In genomic region chr15:93068581-93069199, GRCh38 we compare ENCODE assay signal across 32 cellular contexts. TPM values are rescaled to one million over a fixed set of nuclear protein-coding genes. Genes with fewer than 3 reads are reported as not detected.
DNase-seq lines count a peak whose midpoint lies in the region; ATAC-seq, FAIRE-seq and TF ChIP-seq lines count a peak whose summit lies in the region.
"Had no signal": no experiment of that assay in that cellular context is flagged by ENCODE, and none has a peak within 500 bp of the region (broad histone marks: within the 10 kb centered on the region; RNA-seq: fewer than 3 reads in every experiment).

No MANE protein-coding gene starts in this region.

- TF ChIP-seq POLR2A in HepG2 (IDR thresholded peaks at IDR 0.05; ENCODE audit: insufficient read depth in 1 of 2, low read depth in 2 of 2, low read length in 2 of 2) (no peak), right lobe of liver (IDR thresholded peaks at IDR 0.05) (no peak), esophagus squamous epithelium (IDR thresholded peaks at IDR 0.05) (no peak), vagina (IDR thresholded peaks at IDR 0.05) (no peak)

- H3K4me3 Mint-ChIP-seq in progenitor cell of endocrine pancreas (ENCODE audit: low read depth): no peak overlapping the region
- H3K4me3 Mint-ChIP-seq: activated CD8-positive, alpha-beta T cell treated with anti-CD3 and anti-CD28 coated beads, Interleukin-2, amount 10 ng/mL, durations not matched to agents 7 days and 5 days; CD4-positive, CD25-positive, alpha-beta regulatory T cell; memory B cell; stimulated activated effector memory CD8-positive, alpha-beta T cell treated with anti-CD3 and anti-CD28 coated beads, Interleukin-12 subunit alpha, Interleukin-12 subunit beta, amount 100 ng/mL, for 72 hours had no signal

- no peak for DNase-seq in HepG2 (ENCODE audit: low spot score)
- DNase-seq in right lobe of liver: no peak
- no peak for DNase-seq in esophagus squamous epithelium (lab: John Stamatoyannopoulos, UW)
- no peak for DNase-seq in progenitor cell of endocrine pancreas (ENCODE audit: low spot score, unreplicated experiment)
- DNase-seq in vagina (ENCODE audit: extremely low spot score in 2 of 2): no peak
- DNase-seq in T1000 (lab: John Stamatoyannopoulos, UW): no peak
- DNase-seq in islet precursor cell: no peak
- DNase-seq: activated CD4-positive, alpha-beta T cell treated with anti-CD3 and anti-CD28 coated beads for 4 hours; activated CD8-positive, alpha-beta T cell treated with anti-CD3 and anti-CD28 coated beads, Interleukin-2, amount 10 ng/mL, durations not matched to agents 7 days and 5 days; activated naive CD4-positive, alpha-beta T cell treated with anti-CD3 and anti-CD28 coated beads, Interleukin-2, amount 50 U/mL, for 16 hours; activated T-cell treated with anti-CD3 and anti-CD28 coated beads for 4 hours; Calu3; CD4-positive, CD25-positive, alpha-beta regulatory T cell; DMS79 treated with DMSO at 0.1 percent for 48 hours; GF-D8; H9; hippocampal formation; Kasumi-1; left cardiac atrium; NCI-H1436 treated with DMSO at 0.1 percent for 48 hours; NCI-H446; NCI-H82; SIG-M5 had no signal

- peaks cover 17 to 84% of the 10 kb centered on the region in 2 experiments for H3K27me3 ChIP-seq in HepG2 (ENCODE audit: control insufficient read depth in 1 of 2, insufficient read depth in 2 of 2, low read length in 2 of 2)
- H3K27me3 ChIP-seq in right lobe of liver: peaks cover 0 to 21% of the 10 kb centered on the region in 2 donors
- H3K27me3 ChIP-seq in esophagus squamous epithelium: peaks cover 0 to 25% (median 0%) of the 10 kb centered on the region in 4 donors
- H3K27me3 ChIP-seq in vagina: no peaks in the 10 kb centered on the region

- POLR2A ChIA-PET in HepG2 (lab: Yijun Ruan, JAX): no interaction called here

- BruUV-seq in HepG2 (replicated peaks; lab: Mats Ljungman, UMichigan): no TSS peak

- no peaks in the 10 kb centered on the region for H4K20me1 ChIP-seq in HepG2 (ENCODE audit: insufficient read depth, low read length)

- H3K9ac ChIP-seq in HepG2 (ENCODE audit: insufficient read depth, low read depth, low read length): no peak overlapping the region

- no peak overlapping the region for H3K4me2 ChIP-seq in HepG2 (ENCODE audit: low read depth, low read length)

- no peaks in the 10 kb centered on the region for H3K9me3 ChIP-seq in HepG2 (ENCODE audit: low read length)
- H3K9me3 ChIP-seq in right lobe of liver: no peaks in the 10 kb centered on the region
- no peaks in the 10 kb centered on the region for H3K9me3 ChIP-seq in esophagus squamous epithelium
- H3K9me3 ChIP-seq in vagina: no peaks in the 10 kb centered on the region
- H3K9me3 ChIP-seq: prostate gland had no signal

- CTCF ChIA-PET in HepG2 (lab: Yijun Ruan, JAX; ENCODE audit: low intra/inter-chr PET ratio, low total read pairs): no interaction called here

- H3K27ac Mint-ChIP-seq in progenitor cell of endocrine pancreas: peak overlapping the region; percentile 43
- H3K27ac Mint-ChIP-seq: activated CD8-positive, alpha-beta T cell treated with anti-CD3 and anti-CD28 coated beads, Interleukin-2, amount 10 ng/mL, durations not matched to agents 7 days and 5 days; activated T-helper 2 cell treated with anti-CD3 and anti-CD28 coated beads, Interferon-gamma antibody, Interleukin-2, Interleukin-4, amounts not matched to agents 10 μg/mL and 5 μg/mL and 100 μg/mL, durations not matched to agents 14 hours and 24 hours and 36 hours; CD4-positive, CD25-positive, alpha-beta regulatory T cell; memory B cell; stimulated activated effector memory CD8-positive, alpha-beta T cell treated with anti-CD3 and anti-CD28 coated beads, Interleukin-12 subunit alpha, Interleukin-12 subunit beta, amount 100 ng/mL, for 72 hours had no signal

- H3K9me3 Mint-ChIP-seq in progenitor cell of endocrine pancreas (ENCODE audit: low read depth): no peaks in the 10 kb centered on the region
- H3K9me3 Mint-ChIP-seq: activated T-helper 2 cell treated with anti-CD3 and anti-CD28 coated beads, Interferon-gamma antibody, Interleukin-2, Interleukin-4, amounts not matched to agents 10 μg/mL and 5 μg/mL and 100 μg/mL, durations not matched to agents 14 hours and 24 hours and 36 hours; CD4-positive, CD25-positive, alpha-beta regulatory T cell; H9; memory B cell; stimulated activated effector memory CD8-positive, alpha-beta T cell treated with anti-CD3 and anti-CD28 coated beads, Interleukin-12 subunit alpha, Interleukin-12 subunit beta, amount 100 ng/mL, for 72 hours had no signal

- H3K4me1 ChIP-seq in HepG2 (ENCODE audit: insufficient read depth, low read length) (no peaks in the 10 kb centered on the region), right lobe of liver (peaks cover 0 to 10% (median 0%) of the 10 kb centered on the region in 4 donors), esophagus squamous epithelium (peaks cover 44 to 100% (median 53%) of the 10 kb centered on the region in 3 donors), vagina (peaks cover 75% of the 10 kb centered on the region)

- peaks cover 26% of the 10 kb centered on the region for H3K4me1 Mint-ChIP-seq in progenitor cell of endocrine pancreas (ENCODE audit: low read depth)

- peaks cover 3% of the 10 kb centered on the region for H3K36me3 Mint-ChIP-seq in progenitor cell of endocrine pancreas (ENCODE audit: insufficient read depth)
- H3K36me3 Mint-ChIP-seq: CD4-positive, CD25-positive, alpha-beta regulatory T cell; memory B cell had no signal

- ATAC-seq in HepG2: no peak
- ATAC-seq in right lobe of liver: no peak
- no peak for ATAC-seq in HG03520 (IDR thresholded peaks at IDR 0.05; ENCODE audit: unreplicated experiment)
- ATAC-seq: activated CD8-positive, alpha-beta T cell treated with anti-CD3 and anti-CD28 coated beads, Interleukin-2, amount 10 ng/mL, durations not matched to agents 7 days and 5 days; left cardiac atrium had no signal

- peaks cover 21% of the 10 kb centered on the region for H3K27me3 Mint-ChIP-seq in progenitor cell of endocrine pancreas

- TF ChIP-seq CTCF in HepG2 (CRISPR knock-in tag; IDR thresholded peaks at IDR 0.05): no peak
- no peak for TF ChIP-seq CTCF in right lobe of liver (IDR thresholded peaks at IDR 0.05)
- no peak for TF ChIP-seq CTCF in esophagus squamous epithelium (IDR thresholded peaks at IDR 0.05)
- TF ChIP-seq CTCF in progenitor cell of endocrine pancreas (IDR thresholded peaks at IDR 0.05; ENCODE audit: unreplicated experiment): no peak
- no peak for TF ChIP-seq CTCF in vagina (IDR thresholded peaks at IDR 0.05)

- no peak overlapping the region for H3K27ac ChIP-seq in HepG2 (ENCODE audit: extremely low read length, insufficient read depth, low read length)
- H3K27ac ChIP-seq in right lobe of liver: no peak overlapping the region
- peak overlapping the region; percentile 25 to 98 (median 68) for H3K27ac ChIP-seq in esophagus squamous epithelium
- H3K27ac ChIP-seq in vagina: peak overlapping the region; percentile 31
- H3K27ac ChIP-seq: prostate gland had no signal

- in situ Hi-C loops in HepG2 (cut with HindIII; ENCODE audit: extremely low pct_ligation_motif_present, low pct_unique_long_range_greater_than_20kb): no loop called here

- intact Hi-C loops in HepG2 (cut with micrococcal nuclease; ENCODE audit: unreplicated experiment) (no loop called here), right lobe of liver (cut with DNase I) (no loop called here), esophagus squamous epithelium (cut with DNase I) (no loop called here), vagina (cut with DNase I) (no loop called here)

- TF ChIP-seq EP300 in HepG2 (IDR thresholded peaks at IDR 0.05; ENCODE audit: low read depth in 2 of 2, low read length in 2 of 2) (no peak), HepG2 (CRISPR knock-in tag; IDR thresholded peaks at IDR 0.05; ENCODE audit: borderline replicate concordance) (no peak)

- H2AFZ ChIP-seq in HepG2 (ENCODE audit: low read length): no peak overlapping the region

- H3K4me3 ChIP-seq in HepG2 (replicated peaks in 1 of 3; ENCODE audit: insufficient read depth in 1 of 3, low read depth in 2 of 3, low read length in 3 of 3): no peak overlapping the region
- H3K4me3 ChIP-seq in right lobe of liver: no peak overlapping the region
- H3K4me3 ChIP-seq in esophagus squamous epithelium: no peak overlapping the region
- H3K4me3 ChIP-seq in vagina: no peak overlapping the region
- H3K4me3 ChIP-seq: prostate gland had no signal

- no peaks in the 10 kb centered on the region for H3K36me3 ChIP-seq in HepG2 (replicated peaks in 1 of 2; ENCODE audit: control insufficient read depth in 1 of 2, insufficient read depth in 2 of 2, low read length in 2 of 2)
- H3K36me3 ChIP-seq in right lobe of liver: no peaks in the 10 kb centered on the region
- H3K36me3 ChIP-seq in esophagus squamous epithelium: peaks cover 6 to 44% (median 10%) of the 10 kb centered on the region in 3 donors
- peaks cover 0 to 6% of the 10 kb centered on the region in 2 donors for H3K36me3 ChIP-seq in vagina
- H3K36me3 ChIP-seq: prostate gland had no signal

- TF ChIP-seq RAD21 in HepG2 (CRISPR knock-in tag; IDR thresholded peaks at IDR 0.05): no peak

- FAIRE-seq in HepG2 (lab: Jason Lieb, UNC): no peak
- FAIRE-seq: endothelial cell of umbilical vein, RCC 7860, urothelium cell line had no signal

- no peaks in the 10 kb centered on the region for H3K79me2 ChIP-seq in HepG2 (ENCODE audit: insufficient read depth, low read length)

- WGBS in HepG2 (ENCODE audit: low lambda C conversion rate): 37% methylated on average over 6 of the region's 6 CpGs
- WGBS in right lobe of liver (ENCODE audit: insufficient coverage, low coverage, low lambda C conversion rate, missing lambda C conversion rate): 78% methylated on average over 5 of the region's 6 CpGs
- 73 to 97% methylated on average over 6 of the region's 6 CpGs for WGBS in esophagus squamous epithelium, 2 donors

RNA-seq across cellular contexts. Expression of gene RGMA, which starts 20.3 kb away (rescaled TPM):
- not detected in 2 replicates for total RNA-seq in HepG2 (2016; rRNA removed; fragmentation: Illumina TruSeq; extraction: Trizol)
- not detected in 2 replicates for total RNA-seq in HepG2 (2016; cell fraction: cytosol; rRNA removed; fragmentation: Illumina TruSeq; extraction: Trizol; ENCODE audit: low read depth)
- not detected in 2 replicates for total RNA-seq in HepG2 (2016; cell fraction: insoluble cytoplasmic fraction; rRNA removed; fragmentation: Illumina TruSeq; extraction: Trizol)
- total RNA-seq in HepG2 (2016; cell fraction: membrane; rRNA removed; fragmentation: Illumina TruSeq; extraction: Trizol): not detected in 2 replicates
- total RNA-seq in HepG2 (2016; cell fraction: nucleus; rRNA removed; fragmentation: Illumina TruSeq; extraction: Trizol): not detected in 2 replicates
- not detected in 2 replicates for polyA plus RNA-seq in HepG2 (2011; rRNA removed)
- polyA plus RNA-seq in HepG2 (2011; cell fraction: cytosol; rRNA removed): not detected in 2 replicates
- not detected in 2 replicates for polyA plus RNA-seq in HepG2 (2011; cell fraction: nucleus; rRNA removed)
- polyA plus RNA-seq in HepG2 (2012): 0.08 and 0.16 TPM in 2 replicates
- not detected in 2 replicates for polyA plus RNA-seq in HepG2 (2016; cell fraction: cytosol; fragmentation: Illumina TruSeq; extraction: Trizol; ENCODE audit: low read depth)
- polyA plus RNA-seq in HepG2 (2016; cell fraction: insoluble cytoplasmic fraction; fragmentation: Illumina TruSeq; extraction: Trizol; ENCODE audit: low read depth): not detected in 2 replicates
- polyA plus RNA-seq in HepG2 (2016; cell fraction: membrane; fragmentation: Illumina TruSeq; extraction: Trizol; ENCODE audit: low read depth): not detected in 2 replicates
- not detected in 2 replicates for polyA plus RNA-seq in HepG2 (2016; cell fraction: nucleus; fragmentation: Illumina TruSeq; extraction: Trizol; ENCODE audit: insufficient read depth, low read depth)
- 0.02 TPM in 1 of 2 replicates, not detected in the other for polyA minus RNA-seq in HepG2 (2011; rRNA and poly(A)+ RNA removed; ENCODE audit: low replicate concordance)
- polyA minus RNA-seq in HepG2 (2011; cell fraction: cytosol; rRNA and poly(A)+ RNA removed): not detected in 2 replicates
- polyA minus RNA-seq in HepG2 (2011; cell fraction: nucleus; rRNA and poly(A)+ RNA removed): not detected in 2 replicates
- total RNA-seq in right lobe of liver: under 1 TPM in 4 of 6 experiments, not detected in 2; 0.06 to 0.32 (median 0.25) TPM
- 10 to 100 TPM; 18.8 to 74.7 (median 47.1) TPM for total RNA-seq in esophagus squamous epithelium
- total RNA-seq in progenitor cell of endocrine pancreas: 11.4 and 11.8 TPM in 2 replicates
- total RNA-seq in vagina: 21.6 TPM
- total RNA-seq: activated CD8-positive, alpha-beta T cell treated with anti-CD3 and anti-CD28 coated beads, Interleukin-2, amount 10 ng/mL, durations not matched to agents 7 days and 5 days; activated T-helper 2 cell treated with anti-CD3 and anti-CD28 coated beads, Interferon-gamma antibody, Interleukin-2, Interleukin-4, amounts not matched to agents 10 μg/mL and 5 μg/mL and 100 μg/mL, durations not matched to agents 14 hours and 24 hours and 36 hours; T-helper 2 cell treated with Interferon-gamma antibody and Interleukin-4, amounts not matched to agents 100 ng/mL and 5 ng/mL, for 36 hours had no signal
- polyA plus RNA-seq: CD4-positive, CD25-positive, alpha-beta regulatory T cell had no signal

Comparison
In these comparisons a context has a peak if more than half of its experiments do, and no peak if none do; other contexts are left out.
1. H3K27ac ChIP-seq: peak in esophagus squamous epithelium (4 of 4) and vagina (single experiment); none in HepG2 (single experiment) and right lobe of liver (0 of 3).